ENCODE assay signal across 19 cellular contexts in the genomic region with DNA sequence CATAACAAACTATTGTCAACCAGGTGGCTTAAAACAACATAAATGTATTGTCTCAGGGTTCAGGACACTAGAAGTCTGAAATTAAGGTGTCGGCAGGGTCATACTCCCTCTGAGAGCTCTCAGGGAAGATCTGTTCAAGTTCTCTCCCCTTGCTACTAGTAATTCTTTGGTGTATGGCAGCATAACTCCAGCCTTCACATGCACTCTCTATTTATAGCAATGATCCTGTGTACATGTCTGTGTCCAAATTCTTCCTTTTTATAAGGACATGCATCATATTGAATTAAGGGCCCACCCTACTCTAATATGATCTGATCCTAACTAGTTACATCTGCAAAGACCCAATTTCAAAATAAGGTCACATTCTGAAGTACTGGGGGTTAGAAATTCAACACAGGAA. TPM values are rescaled to one million over a fixed set of nuclear protein-coding genes. Genes with fewer than 3 reads are reported as not detected.
"Had no signal": no experiment of that assay in that cellular context is flagged by ENCODE, and none has a peak within 500 bp of the region (broad histone marks: within the 10 kb centered on the region; RNA-seq: fewer than 3 reads in every experiment).

No MANE protein-coding gene starts in this region.

- DNase-seq: Kasumi-1, MM.1S, NCI-H1092 treated with DMSO at 0.1 percent for 48 hours, NCI-H1436, NCI-H1694 treated with DMSO at 0.1 percent for 48 hours, NCI-H1930, NCI-H2081, NCI-H2107, NCI-H2227 treated with DMSO at 0.1 percent for 48 hours, NCI-H526 treated with DMSO at 0.1 percent for 48 hours, NCI-H774, RPMI8226, SHP77 treated with DMSO at 0.1 percent for 48 hours, SJCRH30 had no signal

- H3K27ac ChIP-seq: HL-60, KMS-11, SJCRH30 had no signal

- H3K27me3 ChIP-seq: SJCRH30 had no signal

- H3K36me3 ChIP-seq: SJCRH30 had no signal

- H3K9me3 ChIP-seq: SJCRH30 had no signal

- H3K4me3 ChIP-seq: K562, SJCRH30 had no signal

- ATAC-seq: K562, SK-N-SH treated with all-trans-retinoic acid at 6 μM for 48 hours had no signal

- H3K4me2 ChIP-seq: KMS-11 had no signal

- H3K9ac ChIP-seq: KMS-11 had no signal

- H3K4me1 ChIP-seq: SJCRH30 had no signal

RNA-seq across cellular contexts. Expression of a gene that starts 27.2 kb away (rescaled TPM):
- polyA plus RNA-seq: IgD-negative memory B cell, K562 had no signal
